1 cellular context compared by ENCODE assay signal in the genomic region with DNA sequence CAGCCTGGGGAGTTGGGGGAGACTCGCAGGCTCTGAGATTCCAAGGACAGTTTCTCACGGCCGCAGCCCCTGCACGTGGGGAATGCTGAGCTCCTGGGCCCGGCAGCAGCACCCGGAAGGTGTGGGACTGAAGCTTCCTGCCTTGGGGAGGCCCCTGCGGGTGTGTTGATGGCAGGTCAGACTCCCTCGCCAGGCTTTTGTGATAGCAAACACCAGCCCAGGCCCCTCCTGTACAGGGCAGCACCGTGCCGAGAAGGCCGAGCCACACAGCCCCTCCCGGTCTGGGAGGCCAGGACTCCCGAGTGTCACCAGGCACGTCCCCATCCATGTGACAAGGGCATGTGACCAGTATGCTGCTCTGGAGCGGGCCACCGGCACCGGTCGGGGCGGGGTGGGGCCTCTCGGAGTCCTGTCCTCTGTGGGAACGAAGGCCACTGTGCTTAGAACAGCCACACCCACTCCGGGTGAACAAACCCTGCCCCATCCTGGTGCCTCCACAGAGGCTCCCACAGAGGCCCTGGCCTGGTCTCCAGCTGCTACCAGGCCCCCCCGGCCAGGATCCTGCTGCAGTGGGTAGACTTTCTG.
TF ChIP-seq lines count a peak whose summit lies in the region.

No MANE protein-coding gene starts in this region.

TF ChIP-seq in K562, 482 proteins besides CTCF, POLR2A, EP300 and RAD21 (continued from another document and continues in another):
- TF ChIP-seq, protein P1, sequence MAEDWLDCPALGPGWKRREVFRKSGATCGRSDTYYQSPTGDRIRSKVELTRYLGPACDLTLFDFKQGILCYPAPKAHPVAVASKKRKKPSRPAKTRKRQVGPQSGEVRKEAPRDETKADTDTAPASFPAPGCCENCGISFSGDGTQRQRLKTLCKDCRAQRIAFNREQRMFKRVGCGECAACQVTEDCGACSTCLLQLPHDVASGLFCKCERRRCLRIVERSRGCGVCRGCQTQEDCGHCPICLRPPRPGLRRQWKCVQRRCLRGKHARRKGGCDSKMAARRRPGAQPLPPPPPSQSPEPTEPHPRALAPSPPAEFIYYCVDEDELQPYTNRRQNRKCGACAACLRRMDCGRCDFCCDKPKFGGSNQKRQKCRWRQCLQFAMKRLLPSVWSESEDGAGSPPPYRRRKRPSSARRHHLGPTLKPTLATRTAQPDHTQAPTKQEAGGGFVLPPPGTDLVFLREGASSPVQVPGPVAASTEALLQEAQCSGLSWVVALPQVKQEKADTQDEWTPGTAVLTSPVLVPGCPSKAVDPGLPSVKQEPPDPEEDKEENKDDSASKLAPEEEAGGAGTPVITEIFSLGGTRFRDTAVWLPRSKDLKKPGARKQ (CRISPR knock-in tag; IDR thresholded peaks at IDR 0.05): no peak
- TF ChIP-seq, protein P2, sequence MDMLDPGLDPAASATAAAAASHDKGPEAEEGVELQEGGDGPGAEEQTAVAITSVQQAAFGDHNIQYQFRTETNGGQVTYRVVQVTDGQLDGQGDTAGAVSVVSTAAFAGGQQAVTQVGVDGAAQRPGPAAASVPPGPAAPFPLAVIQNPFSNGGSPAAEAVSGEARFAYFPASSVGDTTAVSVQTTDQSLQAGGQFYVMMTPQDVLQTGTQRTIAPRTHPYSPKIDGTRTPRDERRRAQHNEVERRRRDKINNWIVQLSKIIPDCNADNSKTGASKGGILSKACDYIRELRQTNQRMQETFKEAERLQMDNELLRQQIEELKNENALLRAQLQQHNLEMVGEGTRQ (CRISPR knock-in tag; IDR thresholded peaks at IDR 0.05): peak; percentile 49
- TF ChIP-seq CHD2 (IDR thresholded peaks at IDR 0.05; ENCODE audit: low read depth, low read length): no peak
- TF ChIP-seq, protein P3, sequence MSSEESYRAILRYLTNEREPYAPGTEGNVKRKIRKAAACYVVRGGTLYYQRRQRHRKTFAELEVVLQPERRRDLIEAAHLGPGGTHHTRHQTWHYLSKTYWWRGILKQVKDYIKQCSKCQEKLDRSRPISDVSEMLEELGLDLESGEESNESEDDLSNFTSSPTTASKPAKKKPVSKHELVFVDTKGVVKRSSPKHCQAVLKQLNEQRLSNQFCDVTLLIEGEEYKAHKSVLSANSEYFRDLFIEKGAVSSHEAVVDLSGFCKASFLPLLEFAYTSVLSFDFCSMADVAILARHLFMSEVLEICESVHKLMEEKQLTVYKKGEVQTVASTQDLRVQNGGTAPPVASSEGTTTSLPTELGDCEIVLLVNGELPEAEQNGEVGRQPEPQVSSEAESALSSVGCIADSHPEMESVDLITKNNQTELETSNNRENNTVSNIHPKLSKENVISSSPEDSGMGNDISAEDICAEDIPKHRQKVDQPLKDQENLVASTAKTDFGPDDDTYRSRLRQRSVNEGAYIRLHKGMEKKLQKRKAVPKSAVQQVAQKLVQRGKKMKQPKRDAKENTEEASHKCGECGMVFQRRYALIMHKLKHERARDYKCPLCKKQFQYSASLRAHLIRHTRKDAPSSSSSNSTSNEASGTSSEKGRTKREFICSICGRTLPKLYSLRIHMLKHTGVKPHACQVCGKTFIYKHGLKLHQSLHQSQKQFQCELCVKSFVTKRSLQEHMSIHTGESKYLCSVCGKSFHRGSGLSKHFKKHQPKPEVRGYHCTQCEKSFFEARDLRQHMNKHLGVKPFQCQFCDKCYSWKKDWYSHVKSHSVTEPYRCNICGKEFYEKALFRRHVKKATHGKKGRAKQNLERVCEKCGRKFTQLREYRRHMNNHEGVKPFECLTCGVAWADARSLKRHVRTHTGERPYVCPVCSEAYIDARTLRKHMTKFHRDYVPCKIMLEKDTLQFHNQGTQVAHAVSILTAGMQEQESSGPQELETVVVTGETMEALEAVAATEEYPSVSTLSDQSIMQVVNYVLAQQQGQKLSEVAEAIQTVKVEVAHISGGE (CRISPR knock-in tag; IDR thresholded peaks at IDR 0.05): peak in 1 of 3 experiments; percentile 51; a peak in 1 of 6 replicates
- TF ChIP-seq ZNF57 (CRISPR knock-in tag; IDR thresholded peaks at IDR 0.05): no peak
- no peak for TF ChIP-seq NUFIP1 (IDR thresholded peaks at IDR 0.05; ENCODE audit: partially characterized antibody)
- TF ChIP-seq, protein P4, sequence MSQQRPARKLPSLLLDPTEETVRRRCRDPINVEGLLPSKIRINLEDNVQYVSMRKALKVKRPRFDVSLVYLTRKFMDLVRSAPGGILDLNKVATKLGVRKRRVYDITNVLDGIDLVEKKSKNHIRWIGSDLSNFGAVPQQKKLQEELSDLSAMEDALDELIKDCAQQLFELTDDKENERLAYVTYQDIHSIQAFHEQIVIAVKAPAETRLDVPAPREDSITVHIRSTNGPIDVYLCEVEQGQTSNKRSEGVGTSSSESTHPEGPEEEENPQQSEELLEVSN (IDR thresholded peaks at IDR 0.05; ENCODE audit: borderline replicate concordance in 1 of 2, extremely low read depth in 1 of 2, insufficient read depth in 1 of 2, insufficient read length in 1 of 2, low read depth in 1 of 2, low read length in 1 of 2, poor library complexity in 1 of 2, severe bottlenecking in 1 of 2): no peak
- no peak for TF ChIP-seq RUNX1 (IDR thresholded peaks at IDR 0.05; ENCODE audit: low read depth)
- no peak for TF ChIP-seq ZNF695 (CRISPR knock-in tag; IDR thresholded peaks at IDR 0.05)
- TF ChIP-seq, protein P5, sequence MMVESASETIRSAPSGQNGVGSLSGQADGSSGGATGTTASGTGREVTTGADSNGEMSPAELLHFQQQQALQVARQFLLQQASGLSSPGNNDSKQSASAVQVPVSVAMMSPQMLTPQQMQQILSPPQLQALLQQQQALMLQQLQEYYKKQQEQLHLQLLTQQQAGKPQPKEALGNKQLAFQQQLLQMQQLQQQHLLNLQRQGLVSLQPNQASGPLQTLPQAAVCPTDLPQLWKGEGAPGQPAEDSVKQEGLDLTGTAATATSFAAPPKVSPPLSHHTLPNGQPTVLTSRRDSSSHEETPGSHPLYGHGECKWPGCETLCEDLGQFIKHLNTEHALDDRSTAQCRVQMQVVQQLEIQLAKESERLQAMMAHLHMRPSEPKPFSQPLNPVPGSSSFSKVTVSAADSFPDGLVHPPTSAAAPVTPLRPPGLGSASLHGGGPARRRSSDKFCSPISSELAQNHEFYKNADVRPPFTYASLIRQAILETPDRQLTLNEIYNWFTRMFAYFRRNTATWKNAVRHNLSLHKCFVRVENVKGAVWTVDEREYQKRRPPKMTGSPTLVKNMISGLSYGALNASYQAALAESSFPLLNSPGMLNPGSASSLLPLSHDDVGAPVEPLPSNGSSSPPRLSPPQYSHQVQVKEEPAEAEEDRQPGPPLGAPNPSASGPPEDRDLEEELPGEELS (CRISPR knock-in tag; IDR thresholded peaks at IDR 0.05; ENCODE audit: borderline replicate concordance): no peak
- TF ChIP-seq, protein P6, sequence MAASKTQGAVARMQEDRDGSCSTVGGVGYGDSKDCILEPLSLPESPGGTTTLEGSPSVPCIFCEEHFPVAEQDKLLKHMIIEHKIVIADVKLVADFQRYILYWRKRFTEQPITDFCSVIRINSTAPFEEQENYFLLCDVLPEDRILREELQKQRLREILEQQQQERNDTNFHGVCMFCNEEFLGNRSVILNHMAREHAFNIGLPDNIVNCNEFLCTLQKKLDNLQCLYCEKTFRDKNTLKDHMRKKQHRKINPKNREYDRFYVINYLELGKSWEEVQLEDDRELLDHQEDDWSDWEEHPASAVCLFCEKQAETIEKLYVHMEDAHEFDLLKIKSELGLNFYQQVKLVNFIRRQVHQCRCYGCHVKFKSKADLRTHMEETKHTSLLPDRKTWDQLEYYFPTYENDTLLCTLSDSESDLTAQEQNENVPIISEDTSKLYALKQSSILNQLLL (CRISPR knock-in tag; IDR thresholded peaks at IDR 0.05; ENCODE audit: borderline replicate concordance): no peak
- TF ChIP-seq RBM22 (IDR thresholded peaks at IDR 0.05; ENCODE audit: low read depth, low read length, poor library complexity, severe bottlenecking): no peak
- no peak for TF ChIP-seq HDAC6 (IDR thresholded peaks at IDR 0.05; ENCODE audit: low read depth, low read length)
- no peak for TF ChIP-seq CBX2 (IDR thresholded peaks at IDR 0.05; ENCODE audit: insufficient read depth, low read length, poor library complexity, severe bottlenecking)
- TF ChIP-seq, protein P7, sequence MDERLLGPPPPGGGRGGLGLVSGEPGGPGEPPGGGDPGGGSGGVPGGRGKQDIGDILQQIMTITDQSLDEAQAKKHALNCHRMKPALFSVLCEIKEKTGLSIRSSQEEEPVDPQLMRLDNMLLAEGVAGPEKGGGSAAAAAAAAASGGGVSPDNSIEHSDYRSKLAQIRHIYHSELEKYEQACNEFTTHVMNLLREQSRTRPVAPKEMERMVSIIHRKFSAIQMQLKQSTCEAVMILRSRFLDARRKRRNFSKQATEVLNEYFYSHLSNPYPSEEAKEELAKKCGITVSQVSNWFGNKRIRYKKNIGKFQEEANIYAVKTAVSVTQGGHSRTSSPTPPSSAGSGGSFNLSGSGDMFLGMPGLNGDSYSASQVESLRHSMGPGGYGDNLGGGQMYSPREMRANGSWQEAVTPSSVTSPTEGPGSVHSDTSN (CRISPR knock-in tag; IDR thresholded peaks at IDR 0.05; ENCODE audit: low read depth): no peak
- TF ChIP-seq, protein P7 (tag; conservative IDR thresholded peaks at IDR 0.05; ENCODE audit: low read depth): no peak
- TF ChIP-seq PYGO2 (tag; IDR thresholded peaks at IDR 0.05): no peak
- no peak for TF ChIP-seq PHTF2 (CRISPR knock-in tag; IDR thresholded peaks at IDR 0.05)
- TF ChIP-seq, protein P8, sequence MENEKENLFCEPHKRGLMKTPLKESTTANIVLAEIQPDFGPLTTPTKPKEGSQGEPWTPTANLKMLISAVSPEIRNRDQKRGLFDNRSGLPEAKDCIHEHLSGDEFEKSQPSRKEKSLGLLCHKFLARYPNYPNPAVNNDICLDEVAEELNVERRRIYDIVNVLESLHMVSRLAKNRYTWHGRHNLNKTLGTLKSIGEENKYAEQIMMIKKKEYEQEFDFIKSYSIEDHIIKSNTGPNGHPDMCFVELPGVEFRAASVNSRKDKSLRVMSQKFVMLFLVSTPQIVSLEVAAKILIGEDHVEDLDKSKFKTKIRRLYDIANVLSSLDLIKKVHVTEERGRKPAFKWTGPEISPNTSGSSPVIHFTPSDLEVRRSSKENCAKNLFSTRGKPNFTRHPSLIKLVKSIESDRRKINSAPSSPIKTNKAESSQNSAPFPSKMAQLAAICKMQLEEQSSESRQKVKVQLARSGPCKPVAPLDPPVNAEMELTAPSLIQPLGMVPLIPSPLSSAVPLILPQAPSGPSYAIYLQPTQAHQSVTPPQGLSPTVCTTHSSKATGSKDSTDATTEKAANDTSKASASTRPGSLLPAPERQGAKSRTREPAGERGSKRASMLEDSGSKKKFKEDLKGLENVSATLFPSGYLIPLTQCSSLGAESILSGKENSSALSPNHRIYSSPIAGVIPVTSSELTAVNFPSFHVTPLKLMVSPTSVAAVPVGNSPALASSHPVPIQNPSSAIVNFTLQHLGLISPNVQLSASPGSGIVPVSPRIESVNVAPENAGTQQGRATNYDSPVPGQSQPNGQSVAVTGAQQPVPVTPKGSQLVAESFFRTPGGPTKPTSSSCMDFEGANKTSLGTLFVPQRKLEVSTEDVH (IDR thresholded peaks at IDR 0.05; ENCODE audit: low read depth, partially characterized antibody): no peak
- no peak for TF ChIP-seq ELF2 (CRISPR knock-in tag; IDR thresholded peaks at IDR 0.05)
- TF ChIP-seq ZNF253 (CRISPR knock-in tag; conservative IDR thresholded peaks at IDR 0.05): no peak
- TF ChIP-seq, protein P9, sequence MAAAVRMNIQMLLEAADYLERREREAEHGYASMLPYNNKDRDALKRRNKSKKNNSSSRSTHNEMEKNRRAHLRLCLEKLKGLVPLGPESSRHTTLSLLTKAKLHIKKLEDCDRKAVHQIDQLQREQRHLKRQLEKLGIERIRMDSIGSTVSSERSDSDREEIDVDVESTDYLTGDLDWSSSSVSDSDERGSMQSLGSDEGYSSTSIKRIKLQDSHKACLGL (CRISPR knock-in tag; IDR thresholded peaks at IDR 0.05; ENCODE audit: borderline replicate concordance, poor library complexity, severe bottlenecking): no peak
- no peak for TF ChIP-seq POLR3A (IDR thresholded peaks at IDR 0.05; ENCODE audit: borderline replicate concordance, extremely low read depth, insufficient read depth, insufficient read length)
- TF ChIP-seq, protein P10, sequence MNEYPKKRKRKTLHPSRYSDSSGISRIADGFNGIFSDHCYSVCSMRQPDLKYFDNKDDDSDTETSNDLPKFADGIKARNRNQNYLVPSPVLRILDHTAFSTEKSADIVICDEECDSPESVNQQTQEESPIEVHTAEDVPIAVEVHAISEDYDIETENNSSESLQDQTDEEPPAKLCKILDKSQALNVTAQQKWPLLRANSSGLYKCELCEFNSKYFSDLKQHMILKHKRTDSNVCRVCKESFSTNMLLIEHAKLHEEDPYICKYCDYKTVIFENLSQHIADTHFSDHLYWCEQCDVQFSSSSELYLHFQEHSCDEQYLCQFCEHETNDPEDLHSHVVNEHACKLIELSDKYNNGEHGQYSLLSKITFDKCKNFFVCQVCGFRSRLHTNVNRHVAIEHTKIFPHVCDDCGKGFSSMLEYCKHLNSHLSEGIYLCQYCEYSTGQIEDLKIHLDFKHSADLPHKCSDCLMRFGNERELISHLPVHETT (CRISPR knock-in tag; conservative IDR thresholded peaks at IDR 0.05 in 1 of 2, IDR thresholded peaks at IDR 0.05 in 1 of 2): peak in 1 of 2 experiments; percentile 65; a peak in 1 of 4 replicates
- TF ChIP-seq, protein P11, sequence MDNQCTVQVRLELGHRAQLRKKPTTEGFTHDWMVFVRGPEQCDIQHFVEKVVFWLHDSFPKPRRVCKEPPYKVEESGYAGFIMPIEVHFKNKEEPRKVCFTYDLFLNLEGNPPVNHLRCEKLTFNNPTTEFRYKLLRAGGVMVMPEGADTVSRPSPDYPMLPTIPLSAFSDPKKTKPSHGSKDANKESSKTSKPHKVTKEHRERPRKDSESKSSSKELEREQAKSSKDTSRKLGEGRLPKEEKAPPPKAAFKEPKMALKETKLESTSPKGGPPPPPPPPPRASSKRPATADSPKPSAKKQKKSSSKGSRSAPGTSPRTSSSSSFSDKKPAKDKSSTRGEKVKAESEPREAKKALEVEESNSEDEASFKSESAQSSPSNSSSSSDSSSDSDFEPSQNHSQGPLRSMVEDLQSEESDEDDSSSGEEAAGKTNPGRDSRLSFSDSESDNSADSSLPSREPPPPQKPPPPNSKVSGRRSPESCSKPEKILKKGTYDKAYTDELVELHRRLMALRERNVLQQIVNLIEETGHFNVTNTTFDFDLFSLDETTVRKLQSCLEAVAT (IDR thresholded peaks at IDR 0.05): no peak
- TF ChIP-seq, protein P12, sequence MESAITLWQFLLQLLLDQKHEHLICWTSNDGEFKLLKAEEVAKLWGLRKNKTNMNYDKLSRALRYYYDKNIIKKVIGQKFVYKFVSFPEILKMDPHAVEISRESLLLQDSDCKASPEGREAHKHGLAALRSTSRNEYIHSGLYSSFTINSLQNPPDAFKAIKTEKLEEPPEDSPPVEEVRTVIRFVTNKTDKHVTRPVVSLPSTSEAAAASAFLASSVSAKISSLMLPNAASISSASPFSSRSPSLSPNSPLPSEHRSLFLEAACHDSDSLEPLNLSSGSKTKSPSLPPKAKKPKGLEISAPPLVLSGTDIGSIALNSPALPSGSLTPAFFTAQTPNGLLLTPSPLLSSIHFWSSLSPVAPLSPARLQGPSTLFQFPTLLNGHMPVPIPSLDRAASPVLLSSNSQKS (CRISPR knock-in tag; IDR thresholded peaks at IDR 0.05): no peak
- TF ChIP-seq MAZ (CRISPR knock-in tag; conservative IDR thresholded peaks at IDR 0.05 in 1 of 2, IDR thresholded peaks at IDR 0.05 in 1 of 2): peak in 1 of 2 experiments; percentile 87; a peak in 2 of 4 replicates
- no peak for TF ChIP-seq IRF2 (CRISPR knock-in tag; IDR thresholded peaks at IDR 0.05)
- no peak for TF ChIP-seq BRD4 (IDR thresholded peaks at IDR 0.05)
- no peak for TF ChIP-seq SRSF1 (IDR thresholded peaks at IDR 0.05; ENCODE audit: low read depth, low read length)
